In the genomic region with DNA sequence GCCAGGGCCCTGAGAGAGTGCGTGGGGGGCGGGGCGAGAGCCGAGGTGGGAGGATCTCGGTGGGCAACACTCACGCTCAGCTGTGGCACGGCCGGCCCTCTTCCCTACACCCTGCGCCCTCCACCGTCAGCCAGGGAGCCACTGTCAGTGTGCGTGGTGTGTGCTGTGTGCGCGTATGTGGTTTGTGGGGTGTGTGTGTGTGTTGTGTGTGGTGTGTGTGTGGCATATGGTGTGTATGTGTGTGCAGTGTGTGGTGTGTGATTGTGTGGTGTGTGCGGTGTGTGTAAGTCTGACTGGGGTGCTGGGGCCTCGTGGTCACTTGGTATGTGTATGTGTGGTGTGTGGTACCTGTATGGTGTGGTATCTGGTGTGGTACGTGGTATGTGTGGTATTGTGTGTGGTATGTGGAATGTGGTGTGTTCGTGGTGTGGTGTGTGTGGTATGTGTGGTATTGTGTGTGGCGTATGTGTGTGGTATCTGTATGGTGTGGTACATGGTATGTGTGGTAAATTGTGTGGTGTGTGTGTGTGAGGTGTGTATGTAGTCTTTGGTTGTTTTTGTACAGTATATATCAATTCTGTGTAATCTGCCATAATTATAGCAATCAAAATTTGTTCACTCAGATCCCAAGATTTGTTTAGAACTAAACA, we compare ENCODE assay signal across 16 cellular contexts. TPM values are rescaled to one million over a fixed set of nuclear protein-coding genes. Genes with fewer than 3 reads are reported as not detected.
DNase-seq lines count a peak whose midpoint lies in the region; ATAC-seq and TF ChIP-seq lines count a peak whose summit lies in the region.
"Had no signal": no experiment of that assay in that cellular context is flagged by ENCODE, and none has a peak within 500 bp of the region (broad histone marks: within the 10 kb centered on the region; RNA-seq: fewer than 3 reads in every experiment).

No MANE protein-coding gene starts in this region.

- no peak for TF ChIP-seq CTCF in coronary artery (IDR thresholded peaks at IDR 0.05)

- no peak overlapping the region for H3K27ac ChIP-seq in coronary artery
- H3K27ac ChIP-seq: GM23248 had no signal

- POLR2A ChIA-PET in naive thymus-derived CD8-positive, alpha-beta T cell (lab: Charles Lee), result interaction anchor here (1.5 kb wide), 1 partner anchor 52 kb away, joined by 3 read pairs; no protein-coding TSS in a partner anchor

- H3K27me3 Mint-ChIP-seq in stimulated activated naive CD8-positive, alpha-beta T cell treated with anti-CD3 and anti-CD28 coated beads, Interleukin-15, Interleukin-2, amounts not matched to agents 100 ng/mL and 50 ng/mL, for 24 hours, result no peaks in the 10 kb centered on the region
- H3K27me3 Mint-ChIP-seq in naive thymus-derived CD8-positive, alpha-beta T cell, result peaks cover 0 to 2% (median 0%) of the 10 kb centered on the region in 5 donors

- H3K4me3 ChIP-seq in coronary artery, result no peak overlapping the region
- H3K4me3 ChIP-seq: GM23248, K562 had no signal

- H3K4me1 Mint-ChIP-seq in stimulated activated naive CD8-positive, alpha-beta T cell treated with anti-CD3 and anti-CD28 coated beads, Interleukin-15, Interleukin-2, amounts not matched to agents 100 ng/mL and 50 ng/mL, for 24 hours (ENCODE audit: low read depth), result peaks cover 4% of the 10 kb centered on the region
- peaks cover 0 to 16% (median 5%) of the 10 kb centered on the region in 4 donors for H3K4me1 Mint-ChIP-seq in naive thymus-derived CD8-positive, alpha-beta T cell

- no peak for DNase-seq in stimulated activated naive CD8-positive, alpha-beta T cell treated with anti-CD3 and anti-CD28 coated beads, Interleukin-15, Interleukin-2, amounts not matched to agents 100 U/mL and 50 U/mL, for 24 hours
- DNase-seq in coronary artery (ENCODE audit: low spot score), result peak; percentile 55
- DNase-seq in naive thymus-derived CD8-positive, alpha-beta T cell, result peak in 1 of 10 donors; percentile 62
- DNase-seq in cortex of kidney (lab: John Stamatoyannopoulos, UW), result no peak
- DNase-seq in NCI-H226, result no peak
- DNase-seq: anterior cingulate cortex, dermis blood vessel endothelial cell, GM23248, mammary epithelial cell, SHP77 treated with DMSO at 0.1 percent for 48 hours had no signal

- peak overlapping the region; percentile 72 for H3K27ac Mint-ChIP-seq in stimulated activated naive CD8-positive, alpha-beta T cell treated with anti-CD3 and anti-CD28 coated beads, Interleukin-15, Interleukin-2, amounts not matched to agents 100 ng/mL and 50 ng/mL, for 24 hours
- H3K27ac Mint-ChIP-seq in naive thymus-derived CD8-positive, alpha-beta T cell, result peak overlapping the region in 8 of 10 donors; percentile 5 to 74 (median 16)

- ATAC-seq in stimulated activated naive CD8-positive, alpha-beta T cell treated with anti-CD3 and anti-CD28 coated beads, Interleukin-15, Interleukin-2, amounts not matched to agents 100 U/mL and 50 U/mL, for 24 hours, result no peak
- no peak for ATAC-seq in naive thymus-derived CD8-positive, alpha-beta T cell
- no peak for ATAC-seq in GM18498 (IDR thresholded peaks at IDR 0.05; ENCODE audit: unreplicated experiment)
- no peak for ATAC-seq in HG03045 (IDR thresholded peaks at IDR 0.05; ENCODE audit: unreplicated experiment)
- ATAC-seq: K562 had no signal

- peak overlapping the region; percentile 2 for H3K4me3 Mint-ChIP-seq in stimulated activated naive CD8-positive, alpha-beta T cell treated with anti-CD3 and anti-CD28 coated beads, Interleukin-15, Interleukin-2, amounts not matched to agents 100 ng/mL and 50 ng/mL, for 24 hours
- H3K4me3 Mint-ChIP-seq in naive thymus-derived CD8-positive, alpha-beta T cell, result peak overlapping the region in 3 of 10 donors; percentile 3 to 59 (median 11)

- no peaks in the 10 kb centered on the region for H3K36me3 Mint-ChIP-seq in stimulated activated naive CD8-positive, alpha-beta T cell treated with anti-CD3 and anti-CD28 coated beads, Interleukin-15, Interleukin-2, amounts not matched to agents 100 ng/mL and 50 ng/mL, for 24 hours (ENCODE audit: low read depth)
- H3K36me3 Mint-ChIP-seq in naive thymus-derived CD8-positive, alpha-beta T cell, result no peaks in the 10 kb centered on the region

- H3K9me3 Mint-ChIP-seq in stimulated activated naive CD8-positive, alpha-beta T cell treated with anti-CD3 and anti-CD28 coated beads, Interleukin-15, Interleukin-2, amounts not matched to agents 100 ng/mL and 50 ng/mL, for 24 hours, result peaks cover 5% of the 10 kb centered on the region
- H3K9me3 Mint-ChIP-seq in naive thymus-derived CD8-positive, alpha-beta T cell, result peaks cover 0 to 4% (median 0%) of the 10 kb centered on the region in 9 donors

RNA-seq across cellular contexts. Expression of gene GRK1, which starts 5.1 kb away (rescaled TPM):
- total RNA-seq in naive thymus-derived CD8-positive, alpha-beta T cell, result not detected
- polyA plus RNA-seq in naive thymus-derived CD8-positive, alpha-beta T cell, result not detected
- total RNA-seq: dermis blood vessel endothelial cell, GM23248, omental fat pad had no signal
- polyA plus RNA-seq: fibroblast of lung, GM23248, K562, mammary epithelial cell had no signal

RNA-seq across cellular contexts. Expression of gene ATP4B, which starts 14.1 kb away (rescaled TPM):
- total RNA-seq in naive thymus-derived CD8-positive, alpha-beta T cell, result not detected
- polyA plus RNA-seq in naive thymus-derived CD8-positive, alpha-beta T cell, result not detected
- total RNA-seq: dermis blood vessel endothelial cell, fibroblast of lung, GM23248, K562, mammary epithelial cell, omental fat pad had no signal
- polyA plus RNA-seq: fibroblast of lung, GM23248, K562, mammary epithelial cell had no signal
